In the genomic region with DNA sequence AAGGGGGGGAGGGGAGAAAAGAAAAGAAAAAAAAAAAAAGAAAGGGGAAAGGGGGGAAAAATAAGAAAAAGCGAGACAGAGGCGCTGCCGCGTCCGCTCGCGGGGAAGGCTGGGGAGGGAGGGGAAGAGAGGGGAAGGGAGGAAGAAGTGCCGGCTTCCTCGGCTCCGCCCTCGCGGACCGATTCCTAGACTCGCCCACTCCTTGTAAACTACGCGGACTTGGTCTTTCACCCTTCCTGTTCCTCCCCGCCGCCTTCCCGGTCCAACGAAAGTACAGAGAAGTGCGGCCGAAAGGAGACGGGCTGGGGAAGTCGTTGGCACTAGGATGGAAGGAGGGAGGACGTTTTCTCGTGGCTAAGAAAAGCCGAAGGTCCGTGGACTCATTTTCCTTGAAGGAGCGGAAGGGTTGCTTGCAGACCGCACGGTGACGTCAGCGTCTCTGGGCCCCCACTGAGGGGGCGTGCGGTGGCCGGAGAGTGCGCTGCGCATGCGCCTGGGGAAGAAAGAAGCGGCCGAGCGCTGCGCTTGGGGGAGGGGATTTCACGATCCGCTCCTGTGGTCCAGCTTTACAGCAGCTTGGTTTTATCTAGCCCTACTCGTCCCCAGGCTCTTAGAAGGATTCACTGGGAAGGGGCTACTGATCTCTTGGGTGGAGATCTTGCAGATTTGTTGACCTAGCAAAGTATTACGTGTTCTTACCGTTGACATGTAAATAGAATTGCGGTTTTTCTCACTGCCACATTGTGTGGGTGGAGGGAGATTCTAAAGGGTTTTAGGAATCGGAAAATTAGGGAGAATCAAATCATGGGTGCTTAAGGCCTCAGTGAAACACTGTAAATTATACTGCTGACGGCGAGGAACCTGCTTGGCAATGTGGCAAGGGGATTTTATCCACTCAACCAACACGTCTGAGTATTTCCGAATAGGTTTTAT, we compare ENCODE assay signal across 1 cellular context.
TF ChIP-seq lines count a peak whose summit lies in the region.

A gene with protein sequence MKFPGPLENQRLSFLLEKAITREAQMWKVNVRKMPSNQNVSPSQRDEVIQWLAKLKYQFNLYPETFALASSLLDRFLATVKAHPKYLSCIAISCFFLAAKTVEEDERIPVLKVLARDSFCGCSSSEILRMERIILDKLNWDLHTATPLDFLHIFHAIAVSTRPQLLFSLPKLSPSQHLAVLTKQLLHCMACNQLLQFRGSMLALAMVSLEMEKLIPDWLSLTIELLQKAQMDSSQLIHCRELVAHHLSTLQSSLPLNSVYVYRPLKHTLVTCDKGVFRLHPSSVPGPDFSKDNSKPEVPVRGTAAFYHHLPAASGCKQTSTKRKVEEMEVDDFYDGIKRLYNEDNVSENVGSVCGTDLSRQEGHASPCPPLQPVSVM (minus strand): TSS at position 121 of the 933 bp plus-strand sequence. CDS start 9,627 bp downstream, outside the sequence.

TF ChIP-seq in HepG2, 621 proteins besides CTCF, POLR2A, EP300 and RAD21 (continued from another document and continues in another):
- no peak for TF ChIP-seq SOX6 (IDR thresholded peaks at IDR 0.05)
- peak; percentile 78 for TF ChIP-seq SOX6 (CRISPR knock-in tag; IDR thresholded peaks at IDR 0.05)
- TF ChIP-seq, protein P1, sequence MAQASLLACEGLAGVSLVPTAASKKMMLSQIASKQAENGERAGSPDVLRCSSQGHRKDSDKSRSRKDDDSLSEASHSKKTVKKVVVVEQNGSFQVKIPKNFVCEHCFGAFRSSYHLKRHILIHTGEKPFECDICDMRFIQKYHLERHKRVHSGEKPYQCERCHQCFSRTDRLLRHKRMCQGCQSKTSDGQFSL (CRISPR knock-in tag; IDR thresholded peaks at IDR 0.05), result peak; percentile 43; the same call in 1 of the 2 replicates
- TF ChIP-seq NR3C1 (CRISPR knock-in tag; IDR thresholded peaks at IDR 0.05), result no peak
- TF ChIP-seq, protein P2, sequence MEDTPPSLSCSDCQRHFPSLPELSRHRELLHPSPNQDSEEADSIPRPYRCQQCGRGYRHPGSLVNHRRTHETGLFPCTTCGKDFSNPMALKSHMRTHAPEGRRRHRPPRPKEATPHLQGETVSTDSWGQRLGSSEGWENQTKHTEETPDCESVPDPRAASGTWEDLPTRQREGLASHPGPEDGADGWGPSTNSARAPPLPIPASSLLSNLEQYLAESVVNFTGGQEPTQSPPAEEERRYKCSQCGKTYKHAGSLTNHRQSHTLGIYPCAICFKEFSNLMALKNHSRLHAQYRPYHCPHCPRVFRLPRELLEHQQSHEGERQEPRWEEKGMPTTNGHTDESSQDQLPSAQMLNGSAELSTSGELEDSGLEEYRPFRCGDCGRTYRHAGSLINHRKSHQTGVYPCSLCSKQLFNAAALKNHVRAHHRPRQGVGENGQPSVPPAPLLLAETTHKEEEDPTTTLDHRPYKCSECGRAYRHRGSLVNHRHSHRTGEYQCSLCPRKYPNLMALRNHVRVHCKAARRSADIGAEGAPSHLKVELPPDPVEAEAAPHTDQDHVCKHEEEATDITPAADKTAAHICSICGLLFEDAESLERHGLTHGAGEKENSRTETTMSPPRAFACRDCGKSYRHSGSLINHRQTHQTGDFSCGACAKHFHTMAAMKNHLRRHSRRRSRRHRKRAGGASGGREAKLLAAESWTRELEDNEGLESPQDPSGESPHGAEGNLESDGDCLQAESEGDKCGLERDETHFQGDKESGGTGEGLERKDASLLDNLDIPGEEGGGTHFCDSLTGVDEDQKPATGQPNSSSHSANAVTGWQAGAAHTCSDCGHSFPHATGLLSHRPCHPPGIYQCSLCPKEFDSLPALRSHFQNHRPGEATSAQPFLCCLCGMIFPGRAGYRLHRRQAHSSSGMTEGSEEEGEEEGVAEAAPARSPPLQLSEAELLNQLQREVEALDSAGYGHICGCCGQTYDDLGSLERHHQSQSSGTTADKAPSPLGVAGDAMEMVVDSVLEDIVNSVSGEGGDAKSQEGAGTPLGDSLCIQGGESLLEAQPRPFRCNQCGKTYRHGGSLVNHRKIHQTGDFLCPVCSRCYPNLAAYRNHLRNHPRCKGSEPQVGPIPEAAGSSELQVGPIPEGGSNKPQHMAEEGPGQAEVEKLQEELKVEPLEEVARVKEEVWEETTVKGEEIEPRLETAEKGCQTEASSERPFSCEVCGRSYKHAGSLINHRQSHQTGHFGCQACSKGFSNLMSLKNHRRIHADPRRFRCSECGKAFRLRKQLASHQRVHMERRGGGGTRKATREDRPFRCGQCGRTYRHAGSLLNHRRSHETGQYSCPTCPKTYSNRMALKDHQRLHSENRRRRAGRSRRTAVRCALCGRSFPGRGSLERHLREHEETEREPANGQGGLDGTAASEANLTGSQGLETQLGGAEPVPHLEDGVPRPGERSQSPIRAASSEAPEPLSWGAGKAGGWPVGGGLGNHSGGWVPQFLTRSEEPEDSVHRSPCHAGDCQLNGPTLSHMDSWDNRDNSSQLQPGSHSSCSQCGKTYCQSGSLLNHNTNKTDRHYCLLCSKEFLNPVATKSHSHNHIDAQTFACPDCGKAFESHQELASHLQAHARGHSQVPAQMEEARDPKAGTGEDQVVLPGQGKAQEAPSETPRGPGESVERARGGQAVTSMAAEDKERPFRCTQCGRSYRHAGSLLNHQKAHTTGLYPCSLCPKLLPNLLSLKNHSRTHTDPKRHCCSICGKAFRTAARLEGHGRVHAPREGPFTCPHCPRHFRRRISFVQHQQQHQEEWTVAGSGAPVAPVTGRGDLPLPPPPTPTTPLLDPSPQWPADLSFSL (CRISPR knock-in tag; IDR thresholded peaks at IDR 0.05), result no peak
- TF ChIP-seq ZNF607 (CRISPR knock-in tag; IDR thresholded peaks at IDR 0.05; ENCODE audit: borderline replicate concordance), result peak; percentile 82; the same call in 1 of the 2 replicates
- no peak for TF ChIP-seq FOXJ3 (CRISPR knock-in tag; IDR thresholded peaks at IDR 0.05; ENCODE audit: borderline replicate concordance)
- no peak for TF ChIP-seq FOXM1 (CRISPR knock-in tag; IDR thresholded peaks at IDR 0.05)
- no peak for TF ChIP-seq CENPT (CRISPR knock-in tag; IDR thresholded peaks at IDR 0.05; ENCODE audit: low read depth)
- peak; percentile 67; the same call in 1 of the 2 replicates for TF ChIP-seq ZNF776 (CRISPR knock-in tag; IDR thresholded peaks at IDR 0.05)
- TF ChIP-seq IKZF4 (CRISPR knock-in tag; IDR thresholded peaks at IDR 0.05; ENCODE audit: borderline replicate concordance, low read depth, not compliant biosample characterization), result peak; percentile 56
- TF ChIP-seq PITX1 (CRISPR knock-in tag; IDR thresholded peaks at IDR 0.05), result peak; percentile 86
- TF ChIP-seq, protein P3, sequence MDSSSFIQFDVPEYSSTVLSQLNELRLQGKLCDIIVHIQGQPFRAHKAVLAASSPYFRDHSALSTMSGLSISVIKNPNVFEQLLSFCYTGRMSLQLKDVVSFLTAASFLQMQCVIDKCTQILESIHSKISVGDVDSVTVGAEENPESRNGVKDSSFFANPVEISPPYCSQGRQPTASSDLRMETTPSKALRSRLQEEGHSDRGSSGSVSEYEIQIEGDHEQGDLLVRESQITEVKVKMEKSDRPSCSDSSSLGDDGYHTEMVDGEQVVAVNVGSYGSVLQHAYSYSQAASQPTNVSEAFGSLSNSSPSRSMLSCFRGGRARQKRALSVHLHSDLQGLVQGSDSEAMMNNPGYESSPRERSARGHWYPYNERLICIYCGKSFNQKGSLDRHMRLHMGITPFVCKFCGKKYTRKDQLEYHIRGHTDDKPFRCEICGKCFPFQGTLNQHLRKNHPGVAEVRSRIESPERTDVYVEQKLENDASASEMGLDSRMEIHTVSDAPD (CRISPR knock-in tag; IDR thresholded peaks at IDR 0.05), result 0 out of 2 replicates have a peak, but pooled peaks have one; percentile 55
- peak; percentile 59; the same call in 1 of the 2 replicates for TF ChIP-seq GATAD2A (CRISPR knock-in tag; IDR thresholded peaks at IDR 0.05)
- TF ChIP-seq, protein P4, sequence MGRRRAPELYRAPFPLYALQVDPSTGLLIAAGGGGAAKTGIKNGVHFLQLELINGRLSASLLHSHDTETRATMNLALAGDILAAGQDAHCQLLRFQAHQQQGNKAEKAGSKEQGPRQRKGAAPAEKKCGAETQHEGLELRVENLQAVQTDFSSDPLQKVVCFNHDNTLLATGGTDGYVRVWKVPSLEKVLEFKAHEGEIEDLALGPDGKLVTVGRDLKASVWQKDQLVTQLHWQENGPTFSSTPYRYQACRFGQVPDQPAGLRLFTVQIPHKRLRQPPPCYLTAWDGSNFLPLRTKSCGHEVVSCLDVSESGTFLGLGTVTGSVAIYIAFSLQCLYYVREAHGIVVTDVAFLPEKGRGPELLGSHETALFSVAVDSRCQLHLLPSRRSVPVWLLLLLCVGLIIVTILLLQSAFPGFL (CRISPR knock-in tag; IDR thresholded peaks at IDR 0.05), result no peak
- no peak for TF ChIP-seq NBN (conservative IDR thresholded peaks at IDR 0.05)
- TF ChIP-seq NKX3-1 (CRISPR knock-in tag; IDR thresholded peaks at IDR 0.05), result peak; percentile 73
- no peak for TF ChIP-seq CBX2 (IDR thresholded peaks at IDR 0.05; ENCODE audit: low read depth, low read length)
- TF ChIP-seq CBX2 (CRISPR knock-in tag; IDR thresholded peaks at IDR 0.05; ENCODE audit: low read depth), result no peak
- TF ChIP-seq, protein P5, sequence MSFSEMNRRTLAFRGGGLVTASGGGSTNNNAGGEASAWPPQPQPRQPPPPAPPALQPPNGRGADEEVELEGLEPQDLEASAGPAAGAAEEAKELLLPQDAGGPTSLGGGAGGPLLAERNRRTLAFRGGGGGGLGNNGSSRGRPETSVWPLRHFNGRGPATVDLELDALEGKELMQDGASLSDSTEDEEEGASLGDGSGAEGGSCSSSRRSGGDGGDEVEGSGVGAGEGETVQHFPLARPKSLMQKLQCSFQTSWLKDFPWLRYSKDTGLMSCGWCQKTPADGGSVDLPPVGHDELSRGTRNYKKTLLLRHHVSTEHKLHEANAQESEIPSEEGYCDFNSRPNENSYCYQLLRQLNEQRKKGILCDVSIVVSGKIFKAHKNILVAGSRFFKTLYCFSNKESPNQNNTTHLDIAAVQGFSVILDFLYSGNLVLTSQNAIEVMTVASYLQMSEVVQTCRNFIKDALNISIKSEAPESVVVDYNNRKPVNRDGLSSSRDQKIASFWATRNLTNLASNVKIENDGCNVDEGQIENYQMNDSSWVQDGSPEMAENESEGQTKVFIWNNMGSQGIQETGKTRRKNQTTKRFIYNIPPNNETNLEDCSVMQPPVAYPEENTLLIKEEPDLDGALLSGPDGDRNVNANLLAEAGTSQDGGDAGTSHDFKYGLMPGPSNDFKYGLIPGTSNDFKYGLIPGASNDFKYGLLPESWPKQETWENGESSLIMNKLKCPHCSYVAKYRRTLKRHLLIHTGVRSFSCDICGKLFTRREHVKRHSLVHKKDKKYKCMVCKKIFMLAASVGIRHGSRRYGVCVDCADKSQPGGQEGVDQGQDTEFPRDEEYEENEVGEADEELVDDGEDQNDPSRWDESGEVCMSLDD (CRISPR knock-in tag; IDR thresholded peaks at IDR 0.05; ENCODE audit: borderline replicate concordance), result no peak
- TF ChIP-seq SALL2 (CRISPR knock-in tag; IDR thresholded peaks at IDR 0.05), result peak; percentile 62; the same call in 1 of the 2 replicates
- TF ChIP-seq NR2F6 (IDR thresholded peaks at IDR 0.05), result peak; percentile 32; the same call in 1 of the 2 replicates
- peak; percentile 62; the same call in 1 of the 2 replicates for TF ChIP-seq NR2F6 (CRISPR knock-in tag; IDR thresholded peaks at IDR 0.05)
- TF ChIP-seq ZNF749 (CRISPR knock-in tag; IDR thresholded peaks at IDR 0.05; ENCODE audit: borderline replicate concordance), result peak; percentile 46; the same call in 1 of the 2 replicates
- no peak for TF ChIP-seq MLLT10 (CRISPR knock-in tag; IDR thresholded peaks at IDR 0.05)
- no peak; the same call in 1 of the 2 replicates for TF ChIP-seq ZNF138 (CRISPR knock-in tag; IDR thresholded peaks at IDR 0.05; ENCODE audit: low read depth)
- TF ChIP-seq, protein P6, sequence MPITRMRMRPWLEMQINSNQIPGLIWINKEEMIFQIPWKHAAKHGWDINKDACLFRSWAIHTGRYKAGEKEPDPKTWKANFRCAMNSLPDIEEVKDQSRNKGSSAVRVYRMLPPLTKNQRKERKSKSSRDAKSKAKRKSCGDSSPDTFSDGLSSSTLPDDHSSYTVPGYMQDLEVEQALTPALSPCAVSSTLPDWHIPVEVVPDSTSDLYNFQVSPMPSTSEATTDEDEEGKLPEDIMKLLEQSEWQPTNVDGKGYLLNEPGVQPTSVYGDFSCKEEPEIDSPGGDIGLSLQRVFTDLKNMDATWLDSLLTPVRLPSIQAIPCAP (CRISPR knock-in tag; IDR thresholded peaks at IDR 0.05; ENCODE audit: low read depth), result no peak
- no peak for TF ChIP-seq ZNF496 (CRISPR knock-in tag; IDR thresholded peaks at IDR 0.05; ENCODE audit: insufficient replicate concordance)
- no peak for TF ChIP-seq HOXA5 (CRISPR knock-in tag; IDR thresholded peaks at IDR 0.05)
- no peak for TF ChIP-seq ZNF7 (CRISPR knock-in tag; IDR thresholded peaks at IDR 0.05)
- TF ChIP-seq SIN3B (IDR thresholded peaks at IDR 0.05; ENCODE audit: low read length), result 0 out of 2 replicates have a peak, but pooled peaks have one; percentile 45
- TF ChIP-seq ZMAT3 (CRISPR knock-in tag; conservative IDR thresholded peaks at IDR 0.05), result peak; percentile 93
- TF ChIP-seq, protein P7, sequence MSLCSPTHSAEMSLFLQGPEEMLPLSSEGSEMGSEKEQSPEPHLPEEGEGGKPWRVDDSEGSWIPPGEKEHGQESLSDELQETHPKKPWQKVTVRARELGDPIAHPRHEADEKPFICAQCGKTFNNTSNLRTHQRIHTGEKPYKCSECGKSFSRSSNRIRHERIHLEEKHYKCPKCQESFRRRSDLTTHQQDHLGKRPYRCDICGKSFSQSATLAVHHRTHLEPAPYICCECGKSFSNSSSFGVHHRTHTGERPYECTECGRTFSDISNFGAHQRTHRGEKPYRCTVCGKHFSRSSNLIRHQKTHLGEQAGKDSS (CRISPR knock-in tag; IDR thresholded peaks at IDR 0.05; ENCODE audit: borderline replicate concordance, low read depth), result peak; percentile 47; the same call in 1 of the 2 replicates
- TF ChIP-seq, protein P8, sequence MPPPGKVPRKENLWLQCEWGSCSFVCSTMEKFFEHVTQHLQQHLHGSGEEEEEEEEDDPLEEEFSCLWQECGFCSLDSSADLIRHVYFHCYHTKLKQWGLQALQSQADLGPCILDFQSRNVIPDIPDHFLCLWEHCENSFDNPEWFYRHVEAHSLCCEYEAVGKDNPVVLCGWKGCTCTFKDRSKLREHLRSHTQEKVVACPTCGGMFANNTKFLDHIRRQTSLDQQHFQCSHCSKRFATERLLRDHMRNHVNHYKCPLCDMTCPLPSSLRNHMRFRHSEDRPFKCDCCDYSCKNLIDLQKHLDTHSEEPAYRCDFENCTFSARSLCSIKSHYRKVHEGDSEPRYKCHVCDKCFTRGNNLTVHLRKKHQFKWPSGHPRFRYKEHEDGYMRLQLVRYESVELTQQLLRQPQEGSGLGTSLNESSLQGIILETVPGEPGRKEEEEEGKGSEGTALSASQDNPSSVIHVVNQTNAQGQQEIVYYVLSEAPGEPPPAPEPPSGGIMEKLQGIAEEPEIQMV (CRISPR knock-in tag; IDR thresholded peaks at IDR 0.05; ENCODE audit: low read depth), result peak; percentile 93
- TF ChIP-seq MBD4 (IDR thresholded peaks at IDR 0.05; ENCODE audit: borderline replicate concordance, low read length), result no peak
- TF ChIP-seq, protein P9, sequence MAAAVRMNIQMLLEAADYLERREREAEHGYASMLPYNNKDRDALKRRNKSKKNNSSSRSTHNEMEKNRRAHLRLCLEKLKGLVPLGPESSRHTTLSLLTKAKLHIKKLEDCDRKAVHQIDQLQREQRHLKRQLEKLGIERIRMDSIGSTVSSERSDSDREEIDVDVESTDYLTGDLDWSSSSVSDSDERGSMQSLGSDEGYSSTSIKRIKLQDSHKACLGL (CRISPR knock-in tag; IDR thresholded peaks at IDR 0.05), result 0 out of 2 replicates have a peak, but pooled peaks have one; percentile 33
